23 cellular contexts compared by ENCODE assay signal in the genomic region with DNA sequence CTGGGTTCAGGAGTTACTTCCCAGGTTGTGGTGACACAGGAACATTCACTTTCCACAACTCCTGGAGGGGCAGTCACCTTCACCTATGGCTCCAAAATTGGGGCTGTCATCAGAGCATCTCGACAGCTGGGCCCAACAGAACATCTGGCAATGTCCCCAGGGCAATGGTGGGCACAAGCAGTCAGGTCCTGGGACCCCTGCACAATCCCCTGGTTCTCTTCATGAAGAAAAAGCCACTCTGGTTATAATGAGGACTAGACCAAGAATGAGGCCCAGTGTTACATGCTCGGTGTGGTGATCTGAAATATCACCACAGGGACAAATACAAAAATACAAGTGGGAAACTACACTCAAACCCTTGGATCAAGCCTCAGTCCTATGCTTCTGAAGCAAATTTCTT.
"Had no signal": no experiment of that assay in that cellular context is flagged by ENCODE, and none has a peak within 500 bp of the region (broad histone marks: within the 10 kb centered on the region; RNA-seq: fewer than 3 reads in every experiment).

No MANE protein-coding gene starts in this region.

- H3K4me3 Mint-ChIP-seq: T-cell had no signal

- FAIRE-seq: HTR-8/SVneo, RCC 7860 had no signal

- H3K9me3 ChIP-seq: SK-N-SH had no signal

- H3K27ac Mint-ChIP-seq: T-cell had no signal

- H3K9me3 Mint-ChIP-seq: T-cell had no signal

- DNase-seq: Kasumi-1, KG1, MM.1S, NCI-H1092 treated with DMSO at 0.1 percent for 48 hours, NCI-H1436, NCI-H1694, NCI-H2029, NCI-H2081 treated with DMSO at 0.1 percent for 48 hours, NCI-H2171, NCI-H226, NCI-H446, NCI-H510A, NCI-H524 treated with DMSO at 0.1 percent for 48 hours, NCI-H69, NCI-H774, OCI-M1, SHP77, SK-N-SH, SW 1271, T-cell had no signal

- H3K36me3 Mint-ChIP-seq: T-cell had no signal

- H3K27ac ChIP-seq: RWPE1 had no signal

- H3K9me2 ChIP-seq: SK-N-SH had no signal

- ATAC-seq: T-cell had no signal

- H3K9ac ChIP-seq: SK-N-SH had no signal

- H3K4me2 ChIP-seq: SK-N-SH had no signal
